ENCODE assay signal across 2 cellular contexts in the genomic region with DNA sequence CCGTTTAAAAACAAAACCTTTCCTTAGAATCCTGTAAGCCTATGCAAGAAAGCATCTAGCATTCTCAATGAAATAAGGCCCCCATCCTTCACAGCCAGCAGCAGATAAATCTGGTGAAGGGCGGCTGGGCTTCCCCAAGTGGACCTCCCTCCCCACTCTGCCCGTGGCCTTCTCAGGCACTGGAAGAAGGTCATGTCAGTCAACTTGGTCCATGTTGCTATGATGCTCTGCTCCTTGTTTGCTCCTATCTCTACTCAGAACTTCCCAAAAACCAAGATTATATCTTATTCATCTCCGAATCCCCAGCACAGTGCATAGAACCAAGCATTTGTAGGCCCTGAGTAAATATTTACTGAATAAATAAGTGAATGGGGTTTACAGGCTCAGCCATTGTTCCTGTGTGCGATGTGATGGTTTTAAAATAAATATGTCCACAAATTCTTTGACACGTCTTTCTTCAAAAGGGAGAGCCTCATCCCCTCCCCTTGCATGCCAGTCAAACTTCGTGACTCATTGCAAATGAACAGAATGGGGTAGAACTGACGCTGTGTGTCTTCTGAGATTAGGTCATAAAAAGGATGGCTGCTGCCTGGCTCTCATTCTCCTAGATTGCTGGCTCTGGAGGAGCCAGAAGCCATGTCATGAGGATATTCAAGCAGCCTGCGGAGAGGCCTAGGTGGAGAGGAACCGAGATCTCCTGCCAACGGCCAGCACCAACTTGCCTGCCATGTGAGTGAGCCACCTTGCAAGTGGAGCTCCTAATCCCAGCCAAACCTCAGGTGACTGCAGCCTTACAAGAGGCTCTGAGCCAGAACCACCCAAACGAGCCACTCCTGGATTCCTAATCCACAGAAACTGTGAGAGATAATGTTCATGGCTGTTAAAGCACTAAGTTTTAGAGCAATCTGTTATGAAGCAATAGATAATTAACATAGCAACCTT.
TF ChIP-seq lines count a peak whose summit lies in the region.

No MANE protein-coding gene starts in this region.

TF ChIP-seq in IMR-90, 13 proteins besides CTCF, POLR2A, EP300 and RAD21 (continued from another document):
- TF ChIP-seq, protein P1, sequence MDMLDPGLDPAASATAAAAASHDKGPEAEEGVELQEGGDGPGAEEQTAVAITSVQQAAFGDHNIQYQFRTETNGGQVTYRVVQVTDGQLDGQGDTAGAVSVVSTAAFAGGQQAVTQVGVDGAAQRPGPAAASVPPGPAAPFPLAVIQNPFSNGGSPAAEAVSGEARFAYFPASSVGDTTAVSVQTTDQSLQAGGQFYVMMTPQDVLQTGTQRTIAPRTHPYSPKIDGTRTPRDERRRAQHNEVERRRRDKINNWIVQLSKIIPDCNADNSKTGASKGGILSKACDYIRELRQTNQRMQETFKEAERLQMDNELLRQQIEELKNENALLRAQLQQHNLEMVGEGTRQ (IDR thresholded peaks at IDR 0.05; ENCODE audit: low read depth, low read length) = no peak
- TF ChIP-seq RFX5 (IDR thresholded peaks at IDR 0.05; ENCODE audit: low read depth, low read length) (no peak), RCOR1 (IDR thresholded peaks at IDR 0.05; ENCODE audit: insufficient replicate concordance, low read length) (no peak), CEBPB (IDR thresholded peaks at IDR 0.05; ENCODE audit: low read depth, low read length) (no peak), MAFK (IDR thresholded peaks at IDR 0.05; ENCODE audit: low read depth, low read length) (no peak), SMC3 (IDR thresholded peaks at IDR 0.05; ENCODE audit: low read depth, low read length) (no peak), BHLHE40 (IDR thresholded peaks at IDR 0.05; ENCODE audit: low read depth, low read length) (no peak), MAZ (IDR thresholded peaks at IDR 0.05; ENCODE audit: borderline replicate concordance, low read depth, low read length) (no peak), CHD1 (IDR thresholded peaks at IDR 0.05; ENCODE audit: low read depth, low read length) (no peak), FOS (IDR thresholded peaks at IDR 0.05; ENCODE audit: low read depth, low read length) (no peak)

TF ChIP-seq in SK-N-SH treated with all-trans-retinoic acid at 6 μM for 48 hours, 23 proteins besides CTCF, POLR2A, EP300 and RAD21 (continued from another document):
- TF ChIP-seq OSR1 (CRISPR knock-in tag; IDR thresholded peaks at IDR 0.05) = no peak
- TF ChIP-seq, protein P2, sequence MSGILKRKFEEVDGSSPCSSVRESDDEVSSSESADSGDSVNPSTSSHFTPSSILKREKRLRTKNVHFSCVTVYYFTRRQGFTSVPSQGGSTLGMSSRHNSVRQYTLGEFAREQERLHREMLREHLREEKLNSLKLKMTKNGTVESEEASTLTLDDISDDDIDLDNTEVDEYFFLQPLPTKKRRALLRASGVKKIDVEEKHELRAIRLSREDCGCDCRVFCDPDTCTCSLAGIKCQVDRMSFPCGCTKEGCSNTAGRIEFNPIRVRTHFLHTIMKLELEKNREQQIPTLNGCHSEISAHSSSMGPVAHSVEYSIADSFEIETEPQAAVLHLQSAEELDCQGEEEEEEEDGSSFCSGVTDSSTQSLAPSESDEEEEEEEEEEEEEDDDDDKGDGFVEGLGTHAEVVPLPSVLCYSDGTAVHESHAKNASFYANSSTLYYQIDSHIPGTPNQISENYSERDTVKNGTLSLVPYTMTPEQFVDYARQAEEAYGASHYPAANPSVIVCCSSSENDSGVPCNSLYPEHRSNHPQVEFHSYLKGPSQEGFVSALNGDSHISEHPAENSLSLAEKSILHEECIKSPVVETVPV (CRISPR knock-in tag; IDR thresholded peaks at IDR 0.05) = no peak
- no peak for TF ChIP-seq ZFP3 (CRISPR knock-in tag; IDR thresholded peaks at IDR 0.05)
- TF ChIP-seq, protein P3, sequence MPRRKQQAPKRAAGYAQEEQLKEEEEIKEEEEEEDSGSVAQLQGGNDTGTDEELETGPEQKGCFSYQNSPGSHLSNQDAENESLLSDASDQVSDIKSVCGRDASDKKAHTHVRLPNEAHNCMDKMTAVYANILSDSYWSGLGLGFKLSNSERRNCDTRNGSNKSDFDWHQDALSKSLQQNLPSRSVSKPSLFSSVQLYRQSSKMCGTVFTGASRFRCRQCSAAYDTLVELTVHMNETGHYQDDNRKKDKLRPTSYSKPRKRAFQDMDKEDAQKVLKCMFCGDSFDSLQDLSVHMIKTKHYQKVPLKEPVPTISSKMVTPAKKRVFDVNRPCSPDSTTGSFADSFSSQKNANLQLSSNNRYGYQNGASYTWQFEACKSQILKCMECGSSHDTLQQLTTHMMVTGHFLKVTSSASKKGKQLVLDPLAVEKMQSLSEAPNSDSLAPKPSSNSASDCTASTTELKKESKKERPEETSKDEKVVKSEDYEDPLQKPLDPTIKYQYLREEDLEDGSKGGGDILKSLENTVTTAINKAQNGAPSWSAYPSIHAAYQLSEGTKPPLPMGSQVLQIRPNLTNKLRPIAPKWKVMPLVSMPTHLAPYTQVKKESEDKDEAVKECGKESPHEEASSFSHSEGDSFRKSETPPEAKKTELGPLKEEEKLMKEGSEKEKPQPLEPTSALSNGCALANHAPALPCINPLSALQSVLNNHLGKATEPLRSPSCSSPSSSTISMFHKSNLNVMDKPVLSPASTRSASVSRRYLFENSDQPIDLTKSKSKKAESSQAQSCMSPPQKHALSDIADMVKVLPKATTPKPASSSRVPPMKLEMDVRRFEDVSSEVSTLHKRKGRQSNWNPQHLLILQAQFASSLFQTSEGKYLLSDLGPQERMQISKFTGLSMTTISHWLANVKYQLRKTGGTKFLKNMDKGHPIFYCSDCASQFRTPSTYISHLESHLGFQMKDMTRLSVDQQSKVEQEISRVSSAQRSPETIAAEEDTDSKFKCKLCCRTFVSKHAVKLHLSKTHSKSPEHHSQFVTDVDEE (CRISPR knock-in tag; IDR thresholded peaks at IDR 0.05) = no peak
- no peak for TF ChIP-seq TOX (CRISPR knock-in tag; IDR thresholded peaks at IDR 0.05; ENCODE audit: borderline replicate concordance)
